2 cellular contexts compared by ENCODE assay signal in the genomic region with DNA sequence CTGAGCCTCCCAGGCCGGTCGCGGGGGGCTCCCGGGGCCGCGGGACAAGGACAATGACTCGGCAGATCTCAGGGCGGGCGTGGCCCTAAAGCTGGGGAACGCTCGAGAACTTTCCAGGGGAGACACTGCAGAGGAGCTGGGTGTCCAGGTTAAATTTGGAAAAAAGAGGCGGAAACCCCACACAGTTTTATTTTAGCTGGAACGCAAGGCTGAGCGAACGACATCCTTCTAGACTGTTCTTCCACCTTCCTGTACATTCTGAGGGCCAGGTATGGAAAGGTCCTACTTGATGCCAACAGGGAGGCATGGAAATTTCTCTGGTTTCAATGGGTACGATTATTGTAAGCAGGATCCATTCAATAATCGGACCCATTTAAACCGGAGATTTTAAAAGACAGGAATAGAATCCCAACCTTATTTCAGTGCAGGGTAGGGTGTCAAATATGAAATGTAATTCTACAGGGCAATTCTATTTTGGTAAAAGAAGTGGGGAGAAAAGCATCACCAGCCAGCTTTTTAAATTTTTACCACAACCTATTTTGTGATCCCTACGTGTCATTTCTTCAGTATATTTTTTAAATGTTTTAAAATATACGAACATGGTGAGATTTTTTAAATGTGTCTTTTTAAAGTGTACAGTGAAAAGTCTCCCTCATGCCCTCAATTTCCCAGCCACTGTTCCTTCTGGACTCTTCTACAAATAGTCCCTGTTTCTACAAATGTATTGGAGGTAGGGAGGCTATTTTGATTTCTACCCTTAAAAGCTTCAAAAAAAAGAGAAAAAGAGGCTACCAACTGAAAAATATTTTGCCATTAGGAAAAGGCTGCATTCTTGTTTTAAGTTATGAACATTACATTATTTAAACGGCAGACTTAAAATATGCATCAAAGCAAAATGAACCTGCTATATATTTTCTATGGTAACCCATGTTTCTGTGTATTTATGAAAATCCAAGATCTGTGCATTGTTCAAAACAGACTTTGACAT.
TF ChIP-seq lines count a peak whose summit lies in the region.

No MANE protein-coding gene starts in this region.

TF ChIP-seq in Ishikawa, 13 proteins besides CTCF, POLR2A, EP300 and RAD21:
- no peak for TF ChIP-seq NFIC (IDR thresholded peaks at IDR 0.05)
- TF ChIP-seq, protein P1, sequence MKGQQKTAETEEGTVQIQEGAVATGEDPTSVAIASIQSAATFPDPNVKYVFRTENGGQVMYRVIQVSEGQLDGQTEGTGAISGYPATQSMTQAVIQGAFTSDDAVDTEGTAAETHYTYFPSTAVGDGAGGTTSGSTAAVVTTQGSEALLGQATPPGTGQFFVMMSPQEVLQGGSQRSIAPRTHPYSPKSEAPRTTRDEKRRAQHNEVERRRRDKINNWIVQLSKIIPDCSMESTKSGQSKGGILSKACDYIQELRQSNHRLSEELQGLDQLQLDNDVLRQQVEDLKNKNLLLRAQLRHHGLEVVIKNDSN (IDR thresholded peaks at IDR 0.05): no peak
- TF ChIP-seq YY1 (IDR thresholded peaks at IDR 0.05; ENCODE audit: low read depth): no peak
- TF ChIP-seq, protein P2, sequence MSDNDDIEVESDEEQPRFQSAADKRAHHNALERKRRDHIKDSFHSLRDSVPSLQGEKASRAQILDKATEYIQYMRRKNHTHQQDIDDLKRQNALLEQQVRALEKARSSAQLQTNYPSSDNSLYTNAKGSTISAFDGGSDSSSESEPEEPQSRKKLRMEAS (IDR thresholded peaks at IDR 0.05): peak; percentile 28; the same call in 1 of the 2 replicates
- no peak for TF ChIP-seq ZBTB7A (IDR thresholded peaks at IDR 0.05; ENCODE audit: low read depth)
- TF ChIP-seq, protein P3, sequence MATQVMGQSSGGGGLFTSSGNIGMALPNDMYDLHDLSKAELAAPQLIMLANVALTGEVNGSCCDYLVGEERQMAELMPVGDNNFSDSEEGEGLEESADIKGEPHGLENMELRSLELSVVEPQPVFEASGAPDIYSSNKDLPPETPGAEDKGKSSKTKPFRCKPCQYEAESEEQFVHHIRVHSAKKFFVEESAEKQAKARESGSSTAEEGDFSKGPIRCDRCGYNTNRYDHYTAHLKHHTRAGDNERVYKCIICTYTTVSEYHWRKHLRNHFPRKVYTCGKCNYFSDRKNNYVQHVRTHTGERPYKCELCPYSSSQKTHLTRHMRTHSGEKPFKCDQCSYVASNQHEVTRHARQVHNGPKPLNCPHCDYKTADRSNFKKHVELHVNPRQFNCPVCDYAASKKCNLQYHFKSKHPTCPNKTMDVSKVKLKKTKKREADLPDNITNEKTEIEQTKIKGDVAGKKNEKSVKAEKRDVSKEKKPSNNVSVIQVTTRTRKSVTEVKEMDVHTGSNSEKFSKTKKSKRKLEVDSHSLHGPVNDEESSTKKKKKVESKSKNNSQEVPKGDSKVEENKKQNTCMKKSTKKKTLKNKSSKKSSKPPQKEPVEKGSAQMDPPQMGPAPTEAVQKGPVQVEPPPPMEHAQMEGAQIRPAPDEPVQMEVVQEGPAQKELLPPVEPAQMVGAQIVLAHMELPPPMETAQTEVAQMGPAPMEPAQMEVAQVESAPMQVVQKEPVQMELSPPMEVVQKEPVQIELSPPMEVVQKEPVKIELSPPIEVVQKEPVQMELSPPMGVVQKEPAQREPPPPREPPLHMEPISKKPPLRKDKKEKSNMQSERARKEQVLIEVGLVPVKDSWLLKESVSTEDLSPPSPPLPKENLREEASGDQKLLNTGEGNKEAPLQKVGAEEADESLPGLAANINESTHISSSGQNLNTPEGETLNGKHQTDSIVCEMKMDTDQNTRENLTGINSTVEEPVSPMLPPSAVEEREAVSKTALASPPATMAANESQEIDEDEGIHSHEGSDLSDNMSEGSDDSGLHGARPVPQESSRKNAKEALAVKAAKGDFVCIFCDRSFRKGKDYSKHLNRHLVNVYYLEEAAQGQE (IDR thresholded peaks at IDR 0.05; ENCODE audit: low read depth): no peak
- TF ChIP-seq FOXM1 (IDR thresholded peaks at IDR 0.05; ENCODE audit: borderline replicate concordance, low read depth): no peak

TF ChIP-seq in HepG2, 621 proteins besides CTCF, POLR2A, EP300 and RAD21:
- TF ChIP-seq ZNF777 (CRISPR knock-in tag; IDR thresholded peaks at IDR 0.05): peak; percentile 4; the same call in 1 of the 2 replicates
- TF ChIP-seq MED13 (CRISPR knock-in tag; IDR thresholded peaks at IDR 0.05): no peak
- TF ChIP-seq, protein P4, sequence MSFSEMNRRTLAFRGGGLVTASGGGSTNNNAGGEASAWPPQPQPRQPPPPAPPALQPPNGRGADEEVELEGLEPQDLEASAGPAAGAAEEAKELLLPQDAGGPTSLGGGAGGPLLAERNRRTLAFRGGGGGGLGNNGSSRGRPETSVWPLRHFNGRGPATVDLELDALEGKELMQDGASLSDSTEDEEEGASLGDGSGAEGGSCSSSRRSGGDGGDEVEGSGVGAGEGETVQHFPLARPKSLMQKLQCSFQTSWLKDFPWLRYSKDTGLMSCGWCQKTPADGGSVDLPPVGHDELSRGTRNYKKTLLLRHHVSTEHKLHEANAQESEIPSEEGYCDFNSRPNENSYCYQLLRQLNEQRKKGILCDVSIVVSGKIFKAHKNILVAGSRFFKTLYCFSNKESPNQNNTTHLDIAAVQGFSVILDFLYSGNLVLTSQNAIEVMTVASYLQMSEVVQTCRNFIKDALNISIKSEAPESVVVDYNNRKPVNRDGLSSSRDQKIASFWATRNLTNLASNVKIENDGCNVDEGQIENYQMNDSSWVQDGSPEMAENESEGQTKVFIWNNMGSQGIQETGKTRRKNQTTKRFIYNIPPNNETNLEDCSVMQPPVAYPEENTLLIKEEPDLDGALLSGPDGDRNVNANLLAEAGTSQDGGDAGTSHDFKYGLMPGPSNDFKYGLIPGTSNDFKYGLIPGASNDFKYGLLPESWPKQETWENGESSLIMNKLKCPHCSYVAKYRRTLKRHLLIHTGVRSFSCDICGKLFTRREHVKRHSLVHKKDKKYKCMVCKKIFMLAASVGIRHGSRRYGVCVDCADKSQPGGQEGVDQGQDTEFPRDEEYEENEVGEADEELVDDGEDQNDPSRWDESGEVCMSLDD (CRISPR knock-in tag; IDR thresholded peaks at IDR 0.05; ENCODE audit: borderline replicate concordance): peak; percentile 88
- TF ChIP-seq TGIF2 (CRISPR knock-in tag; IDR thresholded peaks at IDR 0.05): 0 out of 2 replicates have a peak, but pooled peaks have one; percentile 10
- no peak for TF ChIP-seq CBX5 (CRISPR knock-in tag; IDR thresholded peaks at IDR 0.05; ENCODE audit: borderline replicate concordance)
- TF ChIP-seq SP5 (CRISPR knock-in tag; IDR thresholded peaks at IDR 0.05; ENCODE audit: borderline replicate concordance, low read depth): peak; percentile 5; the same call in 1 of the 2 replicates
- TF ChIP-seq ZKSCAN5 (CRISPR knock-in tag; IDR thresholded peaks at IDR 0.05): no peak
- no peak for TF ChIP-seq ZNF451 (CRISPR knock-in tag; IDR thresholded peaks at IDR 0.05)
- TF ChIP-seq, protein P5, sequence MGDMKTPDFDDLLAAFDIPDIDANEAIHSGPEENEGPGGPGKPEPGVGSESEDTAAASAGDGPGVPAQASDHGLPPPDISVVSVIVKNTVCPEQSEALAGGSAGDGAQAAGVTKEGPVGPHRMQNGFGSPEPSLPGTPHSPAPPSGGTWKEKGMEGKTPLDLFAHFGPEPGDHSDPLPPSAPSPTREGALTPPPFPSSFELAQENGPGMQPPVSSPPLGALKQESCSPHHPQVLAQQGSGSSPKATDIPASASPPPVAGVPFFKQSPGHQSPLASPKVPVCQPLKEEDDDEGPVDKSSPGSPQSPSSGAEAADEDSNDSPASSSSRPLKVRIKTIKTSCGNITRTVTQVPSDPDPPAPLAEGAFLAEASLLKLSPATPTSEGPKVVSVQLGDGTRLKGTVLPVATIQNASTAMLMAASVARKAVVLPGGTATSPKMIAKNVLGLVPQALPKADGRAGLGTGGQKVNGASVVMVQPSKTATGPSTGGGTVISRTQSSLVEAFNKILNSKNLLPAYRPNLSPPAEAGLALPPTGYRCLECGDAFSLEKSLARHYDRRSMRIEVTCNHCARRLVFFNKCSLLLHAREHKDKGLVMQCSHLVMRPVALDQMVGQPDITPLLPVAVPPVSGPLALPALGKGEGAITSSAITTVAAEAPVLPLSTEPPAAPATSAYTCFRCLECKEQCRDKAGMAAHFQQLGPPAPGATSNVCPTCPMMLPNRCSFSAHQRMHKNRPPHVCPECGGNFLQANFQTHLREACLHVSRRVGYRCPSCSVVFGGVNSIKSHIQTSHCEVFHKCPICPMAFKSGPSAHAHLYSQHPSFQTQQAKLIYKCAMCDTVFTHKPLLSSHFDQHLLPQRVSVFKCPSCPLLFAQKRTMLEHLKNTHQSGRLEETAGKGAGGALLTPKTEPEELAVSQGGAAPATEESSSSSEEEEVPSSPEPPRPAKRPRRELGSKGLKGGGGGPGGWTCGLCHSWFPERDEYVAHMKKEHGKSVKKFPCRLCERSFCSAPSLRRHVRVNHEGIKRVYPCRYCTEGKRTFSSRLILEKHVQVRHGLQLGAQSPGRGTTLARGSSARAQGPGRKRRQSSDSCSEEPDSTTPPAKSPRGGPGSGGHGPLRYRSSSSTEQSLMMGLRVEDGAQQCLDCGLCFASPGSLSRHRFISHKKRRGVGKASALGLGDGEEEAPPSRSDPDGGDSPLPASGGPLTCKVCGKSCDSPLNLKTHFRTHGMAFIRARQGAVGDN (CRISPR knock-in tag; IDR thresholded peaks at IDR 0.05): peak; percentile 64; the same call in 1 of the 2 replicates
- TF ChIP-seq ZNF549 (CRISPR knock-in tag; IDR thresholded peaks at IDR 0.05): peak; percentile 36; the same call in 1 of the 2 replicates
- TF ChIP-seq NFE2L2 (IDR thresholded peaks at IDR 0.05; ENCODE audit: low read length): peak; percentile 92
- TF ChIP-seq MAFK (conservative IDR thresholded peaks at IDR 0.05 in 1 of 2, IDR thresholded peaks at IDR 0.05 in 1 of 2; ENCODE audit: low read length in 2 of 2): peak; percentile 9 to 47; a peak in 1 of 4 replicates
- 0 out of 2 replicates have a peak, but pooled peaks have one; percentile 42 for TF ChIP-seq SNAI1 (CRISPR knock-in tag; IDR thresholded peaks at IDR 0.05; ENCODE audit: borderline replicate concordance)
- TF ChIP-seq POLR2AphosphoS5 (IDR thresholded peaks at IDR 0.05; ENCODE audit: low read depth, low read length): peak; percentile 30; the same call in 1 of the 2 replicates
- TF ChIP-seq NFE2 (CRISPR knock-in tag; IDR thresholded peaks at IDR 0.05): peak; percentile 82
